Comparison of ENCODE assay signal across 13 cellular contexts in genomic region chr17:29112780-29113295, GRCh38.
DNase-seq lines count a peak whose midpoint lies in the region; ATAC-seq, FAIRE-seq and TF ChIP-seq lines count a peak whose summit lies in the region.
"Had no signal": no experiment of that assay in that cellular context is flagged by ENCODE, and none has a peak within 500 bp of the region (broad histone marks: within the 10 kb centered on the region; RNA-seq: fewer than 3 reads in every experiment).

No MANE protein-coding gene starts in this region.

- H3K27ac Mint-ChIP-seq in activated T-helper 2 cell treated with anti-CD3 and anti-CD28 coated beads, Interferon-gamma antibody, Interleukin-2, Interleukin-4, amounts not matched to agents 10 μg/mL and 5 μg/mL and 100 μg/mL, durations not matched to agents 14 hours and 24 hours and 36 hours, result no peak overlapping the region
- H3K27ac Mint-ChIP-seq in stimulated activated memory B cell treated with anti-CD40 and anti-IgM and Interleukin-4, amounts not matched to agents 10 μg/mL and 1 μg/mL and 100 μg/mL, for 72 hours, result no peak overlapping the region
- H3K27ac Mint-ChIP-seq: activated CD8-positive, alpha-beta memory T cell treated with anti-CD3 and anti-CD28 coated beads, Interleukin-2, amount 10 ng/mL, durations not matched to agents 7 days and 5 days; CD8-positive, alpha-beta memory T cell had no signal

- peaks cover 64 to 70% of the 10 kb centered on the region in 2 experiments for H3K36me3 ChIP-seq in mesenchymal stem cell (ENCODE audit: control insufficient read depth in 1 of 2, insufficient read depth in 2 of 2, low read depth in 1 of 2, low read length in 2 of 2)
- peaks cover 5 to 25% of the 10 kb centered on the region in 2 donors for H3K36me3 ChIP-seq in kidney (ENCODE audit: control insufficient read depth in 1 of 2, insufficient read depth in 2 of 2, low read length in 2 of 2)

- H3K14ac ChIP-seq in mesenchymal stem cell (ENCODE audit: low read length in 2 of 2), result no peak overlapping the region

- H2AK5ac ChIP-seq in mesenchymal stem cell (ENCODE audit: low read length, severe bottlenecking), result no peak overlapping the region

- H3K4me3 Mint-ChIP-seq in activated T-helper 2 cell treated with anti-CD3 and anti-CD28 coated beads, Interferon-gamma antibody, Interleukin-2, Interleukin-4, amounts not matched to agents 10 μg/mL and 5 μg/mL and 100 μg/mL, durations not matched to agents 14 hours and 24 hours and 36 hours (ENCODE audit: low read depth), result no peak overlapping the region
- H3K4me3 Mint-ChIP-seq in stimulated activated memory B cell treated with anti-CD40 and anti-IgM and Interleukin-4, amounts not matched to agents 10 μg/mL and 1 μg/mL and 100 μg/mL, for 72 hours, result no peak overlapping the region
- H3K4me3 Mint-ChIP-seq: activated CD8-positive, alpha-beta memory T cell treated with anti-CD3 and anti-CD28 coated beads, Interleukin-2, amount 10 ng/mL, durations not matched to agents 7 days and 5 days; CD8-positive, alpha-beta memory T cell had no signal

- H3K27me3 ChIP-seq in mesenchymal stem cell (ENCODE audit: control insufficient read depth in 1 of 2, insufficient read depth in 1 of 2, low read length in 2 of 2), result no peaks in the 10 kb centered on the region

- WGBS in mesenchymal stem cell, result 89% methylated on average over 11 of the region's 11 CpGs

- H3K9me3 Mint-ChIP-seq in activated T-helper 2 cell treated with anti-CD3 and anti-CD28 coated beads, Interferon-gamma antibody, Interleukin-2, Interleukin-4, amounts not matched to agents 10 μg/mL and 5 μg/mL and 100 μg/mL, durations not matched to agents 14 hours and 24 hours and 36 hours, result no peaks in the 10 kb centered on the region
- no peaks in the 10 kb centered on the region for H3K9me3 Mint-ChIP-seq in stimulated activated memory B cell treated with anti-CD40 and anti-IgM and Interleukin-4, amounts not matched to agents 10 μg/mL and 1 μg/mL and 100 μg/mL, for 72 hours
- H3K9me3 Mint-ChIP-seq: CD8-positive, alpha-beta memory T cell had no signal

- no peak overlapping the region for H4K91ac ChIP-seq in mesenchymal stem cell (ENCODE audit: low read length)

- FAIRE-seq in kidney (lab: Jason Lieb, UNC), result no peak

- no peak overlapping the region for H2BK120ac ChIP-seq in mesenchymal stem cell (ENCODE audit: low read depth, low read length)

- no peak overlapping the region for H2BK5ac ChIP-seq in mesenchymal stem cell (ENCODE audit: low read depth, low read length, poor library complexity, severe bottlenecking)

- DNase-seq in AG09319 (ENCODE audit: extremely low read depth, low read depth) (peak; percentile 20), NCI-H1092 treated with DMSO at 0.1 percent for 48 hours (lab: John Stamatoyannopoulos, UW) (peak; percentile 89), brain pericyte (ENCODE audit: low read depth, low spot score) (peak; percentile 42), mesenchymal stem cell (no peak), kidney (no peak)
- DNase-seq in activated T-helper 2 cell treated with anti-CD3 and anti-CD28 coated beads, Interferon-gamma antibody, Interleukin-2, Interleukin-4, amounts not matched to agents 10 μg/mL and 5 μg/mL and 100 μg/mL, durations not matched to agents 14 hours and 24 hours and 36 hours (ENCODE audit: low spot score), result no peak
- DNase-seq: activated CD8-positive, alpha-beta memory T cell treated with anti-CD3 and anti-CD28 coated beads, Interleukin-2, amount 10 ng/mL, durations not matched to agents 7 days and 5 days; cerebellar nuclear complex; mucosa of descending colon; NCI-H2081 treated with DMSO at 0.1 percent for 48 hours had no signal

- TF ChIP-seq CTCF in AG09319 (IDR thresholded peaks at IDR 0.05; ENCODE audit: low read depth, low read length) (no peak), kidney (IDR thresholded peaks at IDR 0.05; ENCODE audit: borderline replicate concordance, extremely low read depth, insufficient read depth) (no peak)

- H3K4ac ChIP-seq in mesenchymal stem cell (ENCODE audit: low read depth in 1 of 2, low read length in 2 of 2), result no peak overlapping the region

- H3K4me2 ChIP-seq in mesenchymal stem cell (ENCODE audit: low read length, poor library complexity, severe bottlenecking), result no peak overlapping the region

- peak overlapping the region; percentile 88 for H3K27ac ChIP-seq in mesenchymal stem cell (ENCODE audit: low read length, poor library complexity, severe bottlenecking)
- H3K27ac ChIP-seq in kidney (ENCODE audit: low read depth in 2 of 2, low read length in 2 of 2), result no peak overlapping the region

- no peak overlapping the region for H3K9ac ChIP-seq in mesenchymal stem cell (ENCODE audit: low read length)
- H3K9ac ChIP-seq in kidney (ENCODE audit: low read length in 2 of 2), result no peak overlapping the region

- peaks cover 1% of the 10 kb centered on the region for H3K79me1 ChIP-seq in mesenchymal stem cell (replicated peaks; ENCODE audit: low read length, poor library complexity, severe bottlenecking)

- H3K9me3 ChIP-seq in mesenchymal stem cell (ENCODE audit: control insufficient read depth, low read length) (no peaks in the 10 kb centered on the region), kidney (ENCODE audit: control insufficient read depth in 1 of 2, low read length in 2 of 2) (no peaks in the 10 kb centered on the region)
- H3K9me3 ChIP-seq: mucosa of descending colon had no signal

- H3K4me1 ChIP-seq in mesenchymal stem cell (ENCODE audit: control insufficient read depth, insufficient read depth, low read depth, low read length), result peaks cover 59% of the 10 kb centered on the region
- peaks cover 11 to 15% of the 10 kb centered on the region in 2 donors for H3K4me1 ChIP-seq in kidney (ENCODE audit: control insufficient read depth in 1 of 2, insufficient read depth in 1 of 2, low read depth in 1 of 2, low read length in 2 of 2)

- H2BK15ac ChIP-seq in mesenchymal stem cell (ENCODE audit: low read depth, poor library complexity, severe bottlenecking), result no peak overlapping the region

- ATAC-seq in HG02642 (IDR thresholded peaks at IDR 0.05; ENCODE audit: poor library complexity, unreplicated experiment), result no peak
- no peak for ATAC-seq in stimulated activated memory B cell treated with anti-CD40 and anti-IgM and Interleukin-4, amounts not matched to agents 10 μg/mL and 1 μg/mL and 100 μg/mL, for 72 hours
- ATAC-seq: activated CD8-positive, alpha-beta memory T cell treated with anti-CD3 and anti-CD28 coated beads, Interleukin-2, amount 10 ng/mL, durations not matched to agents 7 days and 5 days had no signal

- intact Hi-C loops in activated T-helper 2 cell treated with anti-CD3 and anti-CD28 coated beads, Interferon-gamma antibody, Interleukin-2, Interleukin-4, amounts not matched to agents 10 μg/mL and 5 μg/mL and 100 μg/mL, durations not matched to agents 14 hours and 24 hours and 36 hours (cut with micrococcal nuclease), result loop anchor here (10.0 kb wide), 1 partner anchor 388 kb away; the partner anchor contains the start of genes NEK8 and TLCD1
- intact Hi-C loops in kidney (cut with DNase I), result loop anchor here (5.0 kb wide), 1 partner anchor 146 kb away; no protein-coding TSS in a partner anchor

- H3K27me3 Mint-ChIP-seq in activated T-helper 2 cell treated with anti-CD3 and anti-CD28 coated beads, Interferon-gamma antibody, Interleukin-2, Interleukin-4, amounts not matched to agents 10 μg/mL and 5 μg/mL and 100 μg/mL, durations not matched to agents 14 hours and 24 hours and 36 hours (ENCODE audit: low read depth), result no peaks in the 10 kb centered on the region
- no peaks in the 10 kb centered on the region for H3K27me3 Mint-ChIP-seq in stimulated activated memory B cell treated with anti-CD40 and anti-IgM and Interleukin-4, amounts not matched to agents 10 μg/mL and 1 μg/mL and 100 μg/mL, for 72 hours
- H3K27me3 Mint-ChIP-seq: activated CD8-positive, alpha-beta memory T cell treated with anti-CD3 and anti-CD28 coated beads, Interleukin-2, amount 10 ng/mL, durations not matched to agents 7 days and 5 days; CD8-positive, alpha-beta memory T cell had no signal

- no peak overlapping the region for H3K18ac ChIP-seq in mesenchymal stem cell (ENCODE audit: low read depth in 1 of 2, low read length in 2 of 2)

- H3K4me1 Mint-ChIP-seq in activated T-helper 2 cell treated with anti-CD3 and anti-CD28 coated beads, Interferon-gamma antibody, Interleukin-2, Interleukin-4, amounts not matched to agents 10 μg/mL and 5 μg/mL and 100 μg/mL, durations not matched to agents 14 hours and 24 hours and 36 hours (ENCODE audit: low read depth), result peaks cover 3% of the 10 kb centered on the region
- H3K4me1 Mint-ChIP-seq in stimulated activated memory B cell treated with anti-CD40 and anti-IgM and Interleukin-4, amounts not matched to agents 10 μg/mL and 1 μg/mL and 100 μg/mL, for 72 hours, result peaks cover 11% of the 10 kb centered on the region

- H3K23ac ChIP-seq in mesenchymal stem cell (ENCODE audit: low read length in 2 of 2), result no peak overlapping the region

- H3K36me3 Mint-ChIP-seq in activated T-helper 2 cell treated with anti-CD3 and anti-CD28 coated beads, Interferon-gamma antibody, Interleukin-2, Interleukin-4, amounts not matched to agents 10 μg/mL and 5 μg/mL and 100 μg/mL, durations not matched to agents 14 hours and 24 hours and 36 hours (ENCODE audit: low read depth), result peaks cover 42% of the 10 kb centered on the region
- H3K36me3 Mint-ChIP-seq in stimulated activated memory B cell treated with anti-CD40 and anti-IgM and Interleukin-4, amounts not matched to agents 10 μg/mL and 1 μg/mL and 100 μg/mL, for 72 hours, result peaks cover 50% of the 10 kb centered on the region

- no peak overlapping the region for H2BK12ac ChIP-seq in mesenchymal stem cell (ENCODE audit: low read length in 2 of 2)

- H3K4me3 ChIP-seq in mesenchymal stem cell (ENCODE audit: insufficient read depth in 1 of 2, low read depth in 1 of 2, low read length in 2 of 2) (peak overlapping the region in 1 of 2 experiments; percentile 39), kidney (ENCODE audit: low read length in 2 of 2) (no peak overlapping the region)
- H3K4me3 ChIP-seq: mucosa of descending colon had no signal

- H2AFZ ChIP-seq in mesenchymal stem cell (ENCODE audit: low read depth, low read length), result no peak overlapping the region

- H4K8ac ChIP-seq in mesenchymal stem cell (ENCODE audit: low read length), result no peak overlapping the region

Comparison
In these comparisons a context has a peak if more than half of its experiments do, and no peak if none do; other contexts are left out.
1. DNase-seq: peak in AG09319 (single experiment), NCI-H1092 treated with DMSO at 0.1 percent for 48 hours (single experiment) and brain pericyte (single experiment); none in mesenchymal stem cell (single experiment), activated T-helper 2 cell treated with anti-CD3 and anti-CD28 coated beads, Interferon-gamma antibody, Interleukin-2, Interleukin-4, amounts not matched to agents 10 μg/mL and 5 μg/mL and 100 μg/mL, durations not matched to agents 14 hours and 24 hours and 36 hours (single experiment) and kidney (single experiment).